Comparison of ENCODE assay signal across 2 cellular contexts in the genomic region with DNA sequence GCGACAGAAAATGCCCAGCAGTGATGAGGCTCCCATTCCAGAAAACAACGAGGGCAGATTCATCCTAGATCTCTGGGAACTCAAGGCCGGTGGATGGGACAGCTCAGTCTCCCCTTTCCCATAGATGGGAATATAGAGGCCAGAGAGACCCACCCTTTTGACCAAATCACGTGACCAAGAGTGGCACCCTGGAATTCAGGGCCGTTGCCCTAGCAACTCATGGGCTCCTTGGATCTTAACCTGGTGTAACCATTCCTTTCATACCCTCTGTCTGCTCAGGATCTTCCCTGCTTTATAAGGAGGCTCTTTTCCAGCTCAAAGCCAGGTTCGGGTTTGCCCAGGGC.
A peak's percentile ranks its signal among the peaks of the same experiment; 100 is the strongest.
TF ChIP-seq lines count a peak whose summit lies in the region.

No MANE protein-coding gene starts in this region.

TF ChIP-seq in K562, 482 proteins besides CTCF, POLR2A, EP300 and RAD21 (continued from another document):
- TF ChIP-seq RAD51 (IDR thresholded peaks at IDR 0.05; ENCODE audit: borderline replicate concordance, low read depth) (peak; percentile 72; the same call in 1 of the 2 replicates), CBFA2T2 (conservative IDR thresholded peaks at IDR 0.05) (0 out of 2 replicates have a peak, but pooled peaks have one; percentile 16), HNRNPL (IDR thresholded peaks at IDR 0.05; ENCODE audit: low read depth, low read length) (no peak), TOE1 (IDR thresholded peaks at IDR 0.05; ENCODE audit: borderline replicate concordance) (0 out of 2 replicates have a peak, but pooled peaks have one; percentile 23), TOE1 (CRISPR knock-in tag; IDR thresholded peaks at IDR 0.05; ENCODE audit: borderline replicate concordance, low read depth) (no peak), RFX1 (IDR thresholded peaks at IDR 0.05) (peak; percentile 35; the same call in 1 of the 2 replicates)
- TF ChIP-seq, protein P1, sequence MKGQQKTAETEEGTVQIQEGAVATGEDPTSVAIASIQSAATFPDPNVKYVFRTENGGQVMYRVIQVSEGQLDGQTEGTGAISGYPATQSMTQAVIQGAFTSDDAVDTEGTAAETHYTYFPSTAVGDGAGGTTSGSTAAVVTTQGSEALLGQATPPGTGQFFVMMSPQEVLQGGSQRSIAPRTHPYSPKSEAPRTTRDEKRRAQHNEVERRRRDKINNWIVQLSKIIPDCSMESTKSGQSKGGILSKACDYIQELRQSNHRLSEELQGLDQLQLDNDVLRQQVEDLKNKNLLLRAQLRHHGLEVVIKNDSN (CRISPR knock-in tag; IDR thresholded peaks at IDR 0.05), result peak; percentile 37; the same call in 1 of the 2 replicates
- TF ChIP-seq, protein P2, sequence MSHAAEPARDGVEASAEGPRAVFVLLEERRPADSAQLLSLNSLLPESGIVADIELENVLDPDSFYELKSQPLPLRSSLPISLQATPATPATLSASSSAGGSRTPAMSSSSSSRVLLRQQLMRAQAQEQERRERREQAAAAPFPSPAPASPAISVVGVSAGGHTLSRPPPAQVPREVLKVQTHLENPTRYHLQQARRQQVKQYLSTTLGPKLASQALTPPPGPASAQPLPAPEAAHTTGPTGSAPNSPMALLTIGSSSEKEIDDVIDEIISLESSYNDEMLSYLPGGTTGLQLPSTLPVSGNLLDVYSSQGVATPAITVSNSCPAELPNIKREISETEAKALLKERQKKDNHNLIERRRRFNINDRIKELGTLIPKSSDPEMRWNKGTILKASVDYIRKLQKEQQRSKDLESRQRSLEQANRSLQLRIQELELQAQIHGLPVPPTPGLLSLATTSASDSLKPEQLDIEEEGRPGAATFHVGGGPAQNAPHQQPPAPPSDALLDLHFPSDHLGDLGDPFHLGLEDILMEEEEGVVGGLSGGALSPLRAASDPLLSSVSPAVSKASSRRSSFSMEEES (CRISPR knock-in tag; IDR thresholded peaks at IDR 0.05), result peak; percentile 67

TF ChIP-seq in HEK293T, 16 proteins besides CTCF, POLR2A, EP300 and RAD21 (continued from another document):
- TF ChIP-seq, protein P3, sequence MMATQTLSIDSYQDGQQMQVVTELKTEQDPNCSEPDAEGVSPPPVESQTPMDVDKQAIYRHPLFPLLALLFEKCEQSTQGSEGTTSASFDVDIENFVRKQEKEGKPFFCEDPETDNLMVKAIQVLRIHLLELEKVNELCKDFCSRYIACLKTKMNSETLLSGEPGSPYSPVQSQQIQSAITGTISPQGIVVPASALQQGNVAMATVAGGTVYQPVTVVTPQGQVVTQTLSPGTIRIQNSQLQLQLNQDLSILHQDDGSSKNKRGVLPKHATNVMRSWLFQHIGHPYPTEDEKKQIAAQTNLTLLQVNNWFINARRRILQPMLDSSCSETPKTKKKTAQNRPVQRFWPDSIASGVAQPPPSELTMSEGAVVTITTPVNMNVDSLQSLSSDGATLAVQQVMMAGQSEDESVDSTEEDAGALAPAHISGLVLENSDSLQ (IDR thresholded peaks at IDR 0.05), result no peak
- TF ChIP-seq NFRKB (IDR thresholded peaks at IDR 0.05), result no peak
- TF ChIP-seq SP1 (IDR thresholded peaks at IDR 0.05), result no peak
- TF ChIP-seq FOXM1 (IDR thresholded peaks at IDR 0.05; ENCODE audit: borderline replicate concordance), result no peak
- no peak for TF ChIP-seq LEF1 (IDR thresholded peaks at IDR 0.05; ENCODE audit: borderline replicate concordance)
- TF ChIP-seq FOXK2 (IDR thresholded peaks at IDR 0.05), result no peak
- no peak for TF ChIP-seq ZNF384 (IDR thresholded peaks at IDR 0.05)
- no peak for TF ChIP-seq L3MBTL2 (conservative IDR thresholded peaks at IDR 0.05)
- TF ChIP-seq FOXA1 (IDR thresholded peaks at IDR 0.05), result no peak
